8 cellular contexts compared by ENCODE assay signal in genomic region chr10:91298224-91298862, GRCh38.
A peak's percentile ranks its signal among the peaks of the same experiment; 100 is the strongest.
DNase-seq lines count a peak whose midpoint lies in the region; ATAC-seq and TF ChIP-seq lines count a peak whose summit lies in the region.

No MANE protein-coding gene starts in this region.

- peak; percentile 86 for ATAC-seq in GM21576 (IDR thresholded peaks at IDR 0.05; ENCODE audit: unreplicated experiment)

- H3K9me3 Mint-ChIP-seq in activated T-helper 2 cell treated with anti-CD3 and anti-CD28 coated beads, Interferon-gamma antibody, Interleukin-2, Interleukin-4, amounts not matched to agents 10 μg/mL and 5 μg/mL and 100 μg/mL, durations not matched to agents 14 hours and 24 hours and 36 hours, result no peaks in the 10 kb centered on the region
- H3K9me3 Mint-ChIP-seq in stimulated activated naive CD8-positive, alpha-beta T cell treated with anti-CD3 and anti-CD28 coated beads, Interleukin-15, Interleukin-2, amounts not matched to agents 100 ng/mL and 50 ng/mL, for 24 hours, result no peaks in the 10 kb centered on the region

- no peak overlapping the region for H3K27ac Mint-ChIP-seq in activated T-helper 2 cell treated with anti-CD3 and anti-CD28 coated beads, Interferon-gamma antibody, Interleukin-2, Interleukin-4, amounts not matched to agents 10 μg/mL and 5 μg/mL and 100 μg/mL, durations not matched to agents 14 hours and 24 hours and 36 hours
- no peak overlapping the region for H3K27ac Mint-ChIP-seq in stimulated activated naive CD8-positive, alpha-beta T cell treated with anti-CD3 and anti-CD28 coated beads, Interleukin-15, Interleukin-2, amounts not matched to agents 100 ng/mL and 50 ng/mL, for 24 hours

- peak; percentile 66 for TF ChIP-seq RAD21 in neural cell (conservative IDR thresholded peaks at IDR 0.05)

- H2AFZ ChIP-seq in neural cell (ENCODE audit: low read depth, low read length), result no peak overlapping the region

- no peaks in the 10 kb centered on the region for H3K9me2 ChIP-seq in neural cell (ENCODE audit: insufficient read depth, low read length)

- no peak overlapping the region for H3K9ac ChIP-seq in neural cell (ENCODE audit: low read length)

- no peak for TF ChIP-seq EP300 in neural cell (conservative IDR thresholded peaks at IDR 0.05; ENCODE audit: poor library complexity, severe bottlenecking)

- peak overlapping the region; percentile 46 for H3K4me3 Mint-ChIP-seq in activated T-helper 2 cell treated with anti-CD3 and anti-CD28 coated beads, Interferon-gamma antibody, Interleukin-2, Interleukin-4, amounts not matched to agents 10 μg/mL and 5 μg/mL and 100 μg/mL, durations not matched to agents 14 hours and 24 hours and 36 hours (ENCODE audit: low read depth)
- H3K4me3 Mint-ChIP-seq in stimulated activated naive CD8-positive, alpha-beta T cell treated with anti-CD3 and anti-CD28 coated beads, Interleukin-15, Interleukin-2, amounts not matched to agents 100 ng/mL and 50 ng/mL, for 24 hours, result peak overlapping the region; percentile 66

- in situ Hi-C loops in KBM-7 (cut with MboI; ENCODE audit: low pct_unique_long_range_greater_than_20kb, low sequenced_read_pairs), result no loop called here

- H4K20me1 ChIP-seq in neural cell (ENCODE audit: insufficient read depth), result no peaks in the 10 kb centered on the region

- H3K36me3 Mint-ChIP-seq in activated T-helper 2 cell treated with anti-CD3 and anti-CD28 coated beads, Interferon-gamma antibody, Interleukin-2, Interleukin-4, amounts not matched to agents 10 μg/mL and 5 μg/mL and 100 μg/mL, durations not matched to agents 14 hours and 24 hours and 36 hours (ENCODE audit: low read depth), result no peaks in the 10 kb centered on the region
- no peaks in the 10 kb centered on the region for H3K36me3 Mint-ChIP-seq in stimulated activated naive CD8-positive, alpha-beta T cell treated with anti-CD3 and anti-CD28 coated beads, Interleukin-15, Interleukin-2, amounts not matched to agents 100 ng/mL and 50 ng/mL, for 24 hours (ENCODE audit: low read depth)

- H3F3A ChIP-seq in neural cell (ENCODE audit: insufficient read depth, low read length, poor library complexity, severe bottlenecking), result no peaks in the 10 kb centered on the region

- H3K4me3 ChIP-seq in Peyer's patch (peak overlapping the region in 3 of 4 donors; percentile 11 to 48 (median 40)), fibroblast of villous mesenchyme (ENCODE audit: low read depth, low read length) (peak overlapping the region; percentile 61), neural cell (ENCODE audit: low read length) (peak overlapping the region; percentile 34)

- H3K27ac ChIP-seq in Peyer's patch, result peak overlapping the region in 1 of 4 donors; percentile 11
- no peak overlapping the region for H3K27ac ChIP-seq in neural cell (ENCODE audit: low read length)

- H3K9me3 ChIP-seq in Peyer's patch, result no peaks in the 10 kb centered on the region
- H3K9me3 ChIP-seq in neural cell (ENCODE audit: low read length), result no peaks in the 10 kb centered on the region

- no peaks in the 10 kb centered on the region for H3K36me3 ChIP-seq in Peyer's patch
- H3K36me3 ChIP-seq in neural cell (ENCODE audit: insufficient read depth, low read length), result no peaks in the 10 kb centered on the region

- peaks cover 0 to 9% (median 0%) of the 10 kb centered on the region in 4 donors for H3K4me1 ChIP-seq in Peyer's patch

- no peaks in the 10 kb centered on the region for H3K27me3 ChIP-seq in Peyer's patch
- H3K27me3 ChIP-seq in neural cell (ENCODE audit: insufficient read depth, low read depth, low read length), result no peaks in the 10 kb centered on the region

- intact Hi-C loops in activated T-helper 2 cell treated with anti-CD3 and anti-CD28 coated beads, Interferon-gamma antibody, Interleukin-2, Interleukin-4, amounts not matched to agents 10 μg/mL and 5 μg/mL and 100 μg/mL, durations not matched to agents 14 hours and 24 hours and 36 hours (cut with micrococcal nuclease), result loop anchor here (1.0 to 5.0 kb wide), 5 partner anchors 89 to 614 kb away; no protein-coding TSS in a partner anchor

- TF ChIP-seq CTCF in Peyer's patch (IDR thresholded peaks at IDR 0.05), result peak; percentile 38 to 88 (median 84)
- TF ChIP-seq CTCF in fibroblast of villous mesenchyme (IDR thresholded peaks at IDR 0.05; ENCODE audit: insufficient read depth, low read depth, low read length), result peak; percentile 95
- peak; percentile 65 for TF ChIP-seq CTCF in neural cell (IDR thresholded peaks at IDR 0.05; ENCODE audit: poor library complexity, severe bottlenecking)

- no peak overlapping the region for H3K4me2 ChIP-seq in neural cell (ENCODE audit: low read length)

- H3K27me3 Mint-ChIP-seq in activated T-helper 2 cell treated with anti-CD3 and anti-CD28 coated beads, Interferon-gamma antibody, Interleukin-2, Interleukin-4, amounts not matched to agents 10 μg/mL and 5 μg/mL and 100 μg/mL, durations not matched to agents 14 hours and 24 hours and 36 hours (ENCODE audit: low read depth), result peaks cover 30% of the 10 kb centered on the region
- H3K27me3 Mint-ChIP-seq in stimulated activated naive CD8-positive, alpha-beta T cell treated with anti-CD3 and anti-CD28 coated beads, Interleukin-15, Interleukin-2, amounts not matched to agents 100 ng/mL and 50 ng/mL, for 24 hours, result peaks cover 17% of the 10 kb centered on the region

- H3K79me2 ChIP-seq in neural cell (replicated peaks; ENCODE audit: insufficient read depth, low read length), result no peaks in the 10 kb centered on the region

- peaks cover 9% of the 10 kb centered on the region for H3K4me1 Mint-ChIP-seq in activated T-helper 2 cell treated with anti-CD3 and anti-CD28 coated beads, Interferon-gamma antibody, Interleukin-2, Interleukin-4, amounts not matched to agents 10 μg/mL and 5 μg/mL and 100 μg/mL, durations not matched to agents 14 hours and 24 hours and 36 hours (ENCODE audit: low read depth)
- H3K4me1 Mint-ChIP-seq in stimulated activated naive CD8-positive, alpha-beta T cell treated with anti-CD3 and anti-CD28 coated beads, Interleukin-15, Interleukin-2, amounts not matched to agents 100 ng/mL and 50 ng/mL, for 24 hours (ENCODE audit: low read depth), result peaks cover 10% of the 10 kb centered on the region

- TF ChIP-seq POLR2A in Peyer's patch (IDR thresholded peaks at IDR 0.05), result no peak

- DNase-seq in DMS114 treated with DMSO at 0.1 percent for 48 hours (lab: John Stamatoyannopoulos, UW; ENCODE audit: unreplicated experiment) (peak; percentile 84), KBM-7 (peak; percentile 86), Peyer's patch (peak; percentile 52 to 85 (median 84)), fibroblast of villous mesenchyme (ENCODE audit: low read depth) (peak; percentile 76)
- peak; percentile 69 for DNase-seq in activated T-helper 2 cell treated with anti-CD3 and anti-CD28 coated beads, Interferon-gamma antibody, Interleukin-2, Interleukin-4, amounts not matched to agents 10 μg/mL and 5 μg/mL and 100 μg/mL, durations not matched to agents 14 hours and 24 hours and 36 hours (ENCODE audit: low spot score)

TF ChIP-seq in neural cell, 6 proteins besides CTCF, POLR2A, EP300 and RAD21:
- TF ChIP-seq POLR2AphosphoS5 (IDR thresholded peaks at IDR 0.05) (no peak), SMC3 (conservative IDR thresholded peaks at IDR 0.05; ENCODE audit: poor library complexity) (peak; percentile 56)
